33 cellular contexts compared by ENCODE assay signal in the genomic region with DNA sequence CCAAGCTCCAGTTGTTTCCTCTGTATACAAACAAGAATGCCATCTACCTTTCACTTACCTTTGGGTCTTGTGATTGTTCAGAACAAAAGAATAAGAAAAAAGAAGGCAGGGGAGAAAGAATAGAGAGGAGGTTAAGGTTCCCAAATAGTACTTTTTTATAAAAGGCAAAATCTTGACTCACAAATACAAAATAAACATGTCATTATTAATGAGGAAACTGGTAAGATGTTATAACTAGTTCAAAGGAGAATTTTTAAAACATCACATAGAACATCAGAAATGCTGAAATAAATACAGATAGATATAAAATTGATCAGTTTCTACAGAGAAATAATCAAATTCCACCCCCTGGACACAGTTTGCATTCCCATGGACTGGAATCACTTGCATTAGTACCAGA.
DNase-seq lines count a peak whose midpoint lies in the region; FAIRE-seq and TF ChIP-seq lines count a peak whose summit lies in the region.
"Had no signal": no experiment of that assay in that cellular context is flagged by ENCODE, and none has a peak within 500 bp of the region (broad histone marks: within the 10 kb centered on the region; RNA-seq: fewer than 3 reads in every experiment).

No MANE protein-coding gene starts in this region.

- no peak for TF ChIP-seq CTCF in HEK293 (tag by site-specific recombination; IDR thresholded peaks at IDR 0.05)
- TF ChIP-seq CTCF in tibial nerve (IDR thresholded peaks at IDR 0.05), result no peak
- TF ChIP-seq CTCF in GM13977 (IDR thresholded peaks at IDR 0.05; ENCODE audit: extremely low read depth, insufficient read depth, missing control alignments), result no peak
- no peak for TF ChIP-seq CTCF in testis (IDR thresholded peaks at IDR 0.05)

- FAIRE-seq in HTR-8/SVneo (lab: Jason Lieb, UNC), result peak; percentile 26
- FAIRE-seq: A204.1, A549, D721Med had no signal

- H3K4me3 ChIP-seq in HEK293 (ENCODE audit: low read depth, low read length) (no peak overlapping the region), tibial nerve (no peak overlapping the region), testis (no peak overlapping the region)
- H3K4me3 ChIP-seq: A549; BLaER1; BLaER1 treated with 17β-estradiol and CSF1 and Interleukin-3, amounts not matched to agents 10 nM and 100 nM had no signal

- DNase-seq in HTR-8/SVneo (ENCODE audit: insufficient read length, low spot score) (no peak), tibial nerve (ENCODE audit: low spot score in 2 of 2) (no peak), cortex of kidney (lab: John Stamatoyannopoulos, UW) (no peak), GM13977 (ENCODE audit: low spot score) (no peak), testis (no peak)
- DNase-seq: 8988T; ACHN; AML-193; BE2C; C1 segment of cervical spinal cord; Caco-2; Calu3; CD4-positive, alpha-beta memory T cell; CD4-positive, alpha-beta T cell; CD4-positive, CD25-positive, alpha-beta regulatory T cell; CD8-positive, alpha-beta memory T cell; CD8-positive, alpha-beta T cell; COR-L47; DMS 273 treated with DMSO at 0.1 percent for 48 hours; DMS153; DMS53; DMS79; DMS79 treated with DMSO at 0.1 percent for 48 hours; DND-41; EL had no signal

- POLR2A ChIA-PET in HEK293 (lab: Yijun Ruan, JAX), result no interaction called here

- H3K9me3 ChIP-seq in HEK293 (ENCODE audit: control insufficient read depth, insufficient read depth, low read depth, low read length) (no peaks in the 10 kb centered on the region), tibial nerve (no peaks in the 10 kb centered on the region), testis (no peaks in the 10 kb centered on the region)
- H3K9me3 ChIP-seq: A549; BE2C; BLaER1; BLaER1 treated with 17β-estradiol and CSF1 and Interleukin-3, amounts not matched to agents 10 nM and 100 nM; Caco-2 had no signal

- no peak for TF ChIP-seq EP300 in tibial nerve (IDR thresholded peaks at IDR 0.05)

- CTCF ChIA-PET in HEK293 (lab: Yijun Ruan, JAX), result interaction anchor here (0.6 kb wide), 1 partner anchor 190 kb away, joined by 3 read pairs; no protein-coding TSS in a partner anchor

- H3K27ac ChIP-seq in HEK293 (ENCODE audit: extremely low read depth, low read depth, low read length), result no peak overlapping the region
- peak overlapping the region in 3 of 4 donors; percentile 20 to 54 (median 53) for H3K27ac ChIP-seq in tibial nerve
- H3K27ac ChIP-seq in testis, result no peak overlapping the region
- H3K27ac ChIP-seq: 22Rv1, A549, BLaER1, C4-2B had no signal

- H3K4me1 ChIP-seq in HEK293 (ENCODE audit: control insufficient read depth, insufficient read depth, low read length) (no peaks in the 10 kb centered on the region), tibial nerve (peaks cover 0 to 33% (median 3%) of the 10 kb centered on the region in 4 donors), testis (peaks cover 4% of the 10 kb centered on the region)
- H3K4me1 ChIP-seq: A549, BE2C, BLaER1, Caco-2 had no signal

- no peaks in the 10 kb centered on the region for H3K27me3 ChIP-seq in tibial nerve
- no peaks in the 10 kb centered on the region for H3K27me3 ChIP-seq in testis
- H3K27me3 ChIP-seq: BE2C; BLaER1; BLaER1 treated with 17β-estradiol and CSF1 and Interleukin-3, amounts not matched to agents 10 nM and 100 nM had no signal

- in situ Hi-C loops in GM13977 (cut with MboI; ENCODE audit: low pct_unique_long_range_greater_than_20kb, low sequenced_read_pairs, unreplicated experiment), result no loop called here

- intact Hi-C loops in testis (cut with DNase I; ENCODE audit: low total_unique reads), result no loop called here

- H3K36me3 ChIP-seq in HEK293 (ENCODE audit: control insufficient read depth in 2 of 2, insufficient read depth in 1 of 2, low read length in 2 of 2) (no peaks in the 10 kb centered on the region), tibial nerve (no peaks in the 10 kb centered on the region), testis (ENCODE audit: low read depth, missing control alignments) (no peaks in the 10 kb centered on the region)
- H3K36me3 ChIP-seq: BE2C; BLaER1; BLaER1 treated with 17β-estradiol and CSF1 and Interleukin-3, amounts not matched to agents 10 nM and 100 nM had no signal

- TF ChIP-seq POLR2A in tibial nerve (IDR thresholded peaks at IDR 0.05) (no peak), testis (IDR thresholded peaks at IDR 0.05) (no peak)

TF ChIP-seq in HEK293, 187 proteins besides CTCF, POLR2A, EP300 and RAD21:
- TF ChIP-seq ZNF529 (tag by site-specific recombination; IDR thresholded peaks at IDR 0.05; ENCODE audit: insufficient replicate concordance) (no peak), ZNF23 (tag by site-specific recombination; IDR thresholded peaks at IDR 0.05; ENCODE audit: borderline replicate concordance) (no peak), ZNF510 (tag by site-specific recombination; IDR thresholded peaks at IDR 0.05; ENCODE audit: insufficient replicate concordance) (peak; percentile 98), ZNF155 (tag by site-specific recombination; IDR thresholded peaks at IDR 0.05) (no peak)
- TF ChIP-seq, protein P1, sequence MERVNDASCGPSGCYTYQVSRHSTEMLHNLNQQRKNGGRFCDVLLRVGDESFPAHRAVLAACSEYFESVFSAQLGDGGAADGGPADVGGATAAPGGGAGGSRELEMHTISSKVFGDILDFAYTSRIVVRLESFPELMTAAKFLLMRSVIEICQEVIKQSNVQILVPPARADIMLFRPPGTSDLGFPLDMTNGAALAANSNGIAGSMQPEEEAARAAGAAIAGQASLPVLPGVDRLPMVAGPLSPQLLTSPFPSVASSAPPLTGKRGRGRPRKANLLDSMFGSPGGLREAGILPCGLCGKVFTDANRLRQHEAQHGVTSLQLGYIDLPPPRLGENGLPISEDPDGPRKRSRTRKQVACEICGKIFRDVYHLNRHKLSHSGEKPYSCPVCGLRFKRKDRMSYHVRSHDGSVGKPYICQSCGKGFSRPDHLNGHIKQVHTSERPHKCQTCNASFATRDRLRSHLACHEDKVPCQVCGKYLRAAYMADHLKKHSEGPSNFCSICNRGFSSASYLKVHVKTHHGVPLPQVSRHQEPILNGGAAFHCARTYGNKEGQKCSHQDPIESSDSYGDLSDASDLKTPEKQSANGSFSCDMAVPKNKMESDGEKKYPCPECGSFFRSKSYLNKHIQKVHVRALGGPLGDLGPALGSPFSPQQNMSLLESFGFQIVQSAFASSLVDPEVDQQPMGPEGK (tag by site-specific recombination; IDR thresholded peaks at IDR 0.05), result no peak

Comparison
In these comparisons a context has a peak if more than half of its experiments do, and no peak if none do; other contexts are left out.
1. H3K27ac ChIP-seq: peak in tibial nerve (3 of 4); none in HEK293 (single experiment) and testis (0 of 2).